In the genomic region with DNA sequence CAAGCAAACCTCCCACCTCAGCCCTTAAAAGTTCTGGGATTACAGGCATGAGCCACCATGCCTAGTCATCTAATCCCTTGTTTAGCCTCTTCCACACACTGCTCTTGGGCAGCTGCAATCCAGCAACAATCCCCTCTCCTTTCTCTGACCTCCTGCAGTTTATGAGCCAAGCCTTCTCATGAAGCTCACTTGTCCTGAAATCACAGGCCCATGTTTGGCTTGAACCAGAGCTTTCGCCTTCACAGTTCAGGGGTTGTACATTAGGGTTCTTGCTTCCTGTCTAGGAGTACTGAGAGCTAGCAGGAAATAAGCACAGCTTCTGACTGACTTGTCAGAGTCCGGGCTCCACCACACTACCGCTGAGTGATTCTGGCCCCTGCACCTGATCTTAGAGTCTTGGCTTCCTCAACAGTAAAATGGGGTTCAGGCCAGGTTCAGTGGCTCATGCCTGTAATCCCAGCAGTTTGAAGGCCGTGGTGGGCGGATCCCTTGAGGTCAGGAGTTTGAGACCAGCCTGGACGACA, we compare ENCODE assay signal across 8 cellular contexts. TPM values are rescaled to one million over a fixed set of nuclear protein-coding genes. Genes with fewer than 3 reads are reported as not detected.
A peak's percentile ranks its signal among the peaks of the same experiment; 100 is the strongest.
DNase-seq lines count a peak whose midpoint lies in the region; ATAC-seq and TF ChIP-seq lines count a peak whose summit lies in the region.

No MANE protein-coding gene starts in this region.

- H3K4me1 ChIP-seq in CD4-positive, alpha-beta memory T cell (ENCODE audit: insufficient read depth, low read length), result peaks cover 16% of the 10 kb centered on the region
- no peaks in the 10 kb centered on the region for H3K4me1 ChIP-seq in body of pancreas
- no peaks in the 10 kb centered on the region for H3K4me1 ChIP-seq in uterus
- no peaks in the 10 kb centered on the region for H3K4me1 ChIP-seq in HAP-1

- CTCF ChIA-PET in CD4-positive, alpha-beta memory T cell (lab: Charles Lee; ENCODE audit: partially characterized antibody), result interaction anchor here (1.0 to 1.8 kb wide), 7 partner anchors 11 to 107 kb away, joined by 3 to 10 read pairs (median 3); no protein-coding TSS in a partner anchor

- H3K27ac ChIP-seq in CD4-positive, alpha-beta memory T cell (ENCODE audit: low read depth, low read length), result peak overlapping the region; percentile 22
- H3K27ac ChIP-seq in body of pancreas, result no peak overlapping the region
- no peak overlapping the region for H3K27ac ChIP-seq in uterus

- no peaks in the 10 kb centered on the region for H3K27me3 Mint-ChIP-seq in CD4-positive, alpha-beta memory T cell
- no peaks in the 10 kb centered on the region for H3K27me3 Mint-ChIP-seq in activated naive CD8-positive, alpha-beta T cell treated with anti-CD3 and anti-CD28 coated beads, Interleukin-2, amount 50 U/mL, for 24 hours

- H3K4me1 Mint-ChIP-seq in CD4-positive, alpha-beta memory T cell, result peaks cover 5 to 16% (median 11%) of the 10 kb centered on the region in 4 donors
- H3K4me1 Mint-ChIP-seq in activated naive CD8-positive, alpha-beta T cell treated with anti-CD3 and anti-CD28 coated beads, Interleukin-2, amount 50 U/mL, for 24 hours, result peaks cover 21% of the 10 kb centered on the region

- H3K4me3 ChIP-seq in CD4-positive, alpha-beta memory T cell (ENCODE audit: low read length in 2 of 2), result no peak overlapping the region
- H3K4me3 ChIP-seq in body of pancreas, result no peak overlapping the region
- H3K4me3 ChIP-seq in uterus, result no peak overlapping the region
- H3K4me3 ChIP-seq in HAP-1, result no peak overlapping the region

- H3K4me3 Mint-ChIP-seq in CD4-positive, alpha-beta memory T cell, result peak overlapping the region in 6 of 8 donors; percentile 21 to 71 (median 63)
- no peak overlapping the region for H3K4me3 Mint-ChIP-seq in activated naive CD8-positive, alpha-beta T cell treated with anti-CD3 and anti-CD28 coated beads, Interleukin-2, amount 50 U/mL, for 24 hours

- peak overlapping the region; percentile 33 to 99 (median 94) for H3K27ac Mint-ChIP-seq in CD4-positive, alpha-beta memory T cell
- peak overlapping the region; percentile 78 for H3K27ac Mint-ChIP-seq in activated naive CD8-positive, alpha-beta T cell treated with anti-CD3 and anti-CD28 coated beads, Interleukin-2, amount 50 U/mL, for 24 hours

- TF ChIP-seq CTCF in body of pancreas (IDR thresholded peaks at IDR 0.05) (no peak), uterus (IDR thresholded peaks at IDR 0.05) (no peak)

- no peaks in the 10 kb centered on the region for H3K27me3 ChIP-seq in CD4-positive, alpha-beta memory T cell (ENCODE audit: insufficient read depth, low read length)
- H3K27me3 ChIP-seq in body of pancreas (no peaks in the 10 kb centered on the region), uterus (no peaks in the 10 kb centered on the region), HAP-1 (ENCODE audit: low read depth) (no peaks in the 10 kb centered on the region)

- in situ Hi-C loops in HAP-1 (cut with MboI; ENCODE audit: low sequenced_read_pairs), result no loop called here

- WGBS in body of pancreas, 2 donors, result 72% methylated on average over 2 to 6 of the region's 6 CpGs

- no peaks in the 10 kb centered on the region for H3K9me3 ChIP-seq in CD4-positive, alpha-beta memory T cell (ENCODE audit: control insufficient read depth in 1 of 2, low read length in 2 of 2)
- no peaks in the 10 kb centered on the region for H3K9me3 ChIP-seq in body of pancreas
- H3K9me3 ChIP-seq in uterus, result no peaks in the 10 kb centered on the region
- H3K9me3 ChIP-seq in HAP-1, result no peaks in the 10 kb centered on the region

- no peaks in the 10 kb centered on the region for H3K36me3 ChIP-seq in CD4-positive, alpha-beta memory T cell (ENCODE audit: insufficient read depth, low read length)
- H3K36me3 ChIP-seq in body of pancreas (replicated peaks in 1 of 2; ENCODE audit: insufficient read depth in 1 of 2, low read depth in 2 of 2), result no peaks in the 10 kb centered on the region
- no peaks in the 10 kb centered on the region for H3K36me3 ChIP-seq in uterus
- H3K36me3 ChIP-seq in HAP-1 (replicated peaks), result no peaks in the 10 kb centered on the region

- TF ChIP-seq POLR2A in body of pancreas (IDR thresholded peaks at IDR 0.05) (no peak), uterus (IDR thresholded peaks at IDR 0.05) (no peak)

- ATAC-seq in GM19468 (IDR thresholded peaks at IDR 0.05; ENCODE audit: extremely low read depth, unreplicated experiment), result peak; percentile 63
- ATAC-seq in HG03565 (IDR thresholded peaks at IDR 0.05; ENCODE audit: unreplicated experiment), result peak; percentile 56
- peak; percentile 70 for ATAC-seq in activated naive CD8-positive, alpha-beta T cell treated with anti-CD3 and anti-CD28 coated beads, Interleukin-2, amount 50 U/mL, for 24 hours
- no peak for ATAC-seq in body of pancreas
- ATAC-seq in Right ventricle myocardium superior (ENCODE audit: poor library complexity), result no peak

- H3K36me3 Mint-ChIP-seq in CD4-positive, alpha-beta memory T cell, result no peaks in the 10 kb centered on the region
- no peaks in the 10 kb centered on the region for H3K36me3 Mint-ChIP-seq in activated naive CD8-positive, alpha-beta T cell treated with anti-CD3 and anti-CD28 coated beads, Interleukin-2, amount 50 U/mL, for 24 hours (ENCODE audit: low read depth)

- intact Hi-C loops in CD4-positive, alpha-beta memory T cell (cut with micrococcal nuclease), result no loop called here
- intact Hi-C loops in body of pancreas (cut with DNase I) (no loop called here), uterus (cut with DNase I; ENCODE audit: low total_unique reads) (no loop called here), Right ventricle myocardium superior (cut with DNase I) (no loop called here)

- H3K9me3 Mint-ChIP-seq in CD4-positive, alpha-beta memory T cell, result no peaks in the 10 kb centered on the region
- H3K9me3 Mint-ChIP-seq in activated naive CD8-positive, alpha-beta T cell treated with anti-CD3 and anti-CD28 coated beads, Interleukin-2, amount 50 U/mL, for 24 hours, result no peaks in the 10 kb centered on the region

- POLR2A ChIA-PET in CD4-positive, alpha-beta memory T cell (lab: Charles Lee; ENCODE audit: partially characterized antibody), result interaction anchor here (1.0 to 2.5 kb wide), 7 partner anchors 12 to 32 kb away, joined by 3 to 27 read pairs (median 5); a partner anchor contains a TSS

- peak in 4 of 5 donors; percentile 23 to 40 (median 38) for DNase-seq in CD4-positive, alpha-beta memory T cell
- peak; percentile 30 for DNase-seq in activated naive CD8-positive, alpha-beta T cell treated with anti-CD3 and anti-CD28 coated beads, Interleukin-2, amount 50 U/mL, for 24 hours
- DNase-seq in body of pancreas, result no peak
- DNase-seq in uterus, result no peak
- DNase-seq in Right ventricle myocardium superior, result no peak
- no peak for DNase-seq in HAP-1 (ENCODE audit: low spot score in 2 of 2)

RNA-seq across cellular contexts. Expression of a gene that starts 16.3 kb away (rescaled TPM):
- total RNA-seq in CD4-positive, alpha-beta memory T cell, result 10 to 100 TPM; 23.5 to 24.3 TPM
- polyA plus RNA-seq in CD4-positive, alpha-beta memory T cell, result 10 to 100 TPM; 41.1 to 41.7 TPM
- total RNA-seq in body of pancreas (10 to 100 TPM; 13.0 to 49.4 TPM), uterus (10 to 100 TPM; 19.0 to 67.6 (median 32.3) TPM), Right ventricle myocardium superior (36.4 TPM)

RNA-seq across cellular contexts. Expression of a gene that starts 26.4 kb away (rescaled TPM):
- total RNA-seq in CD4-positive, alpha-beta memory T cell, result 100 to 1,000 TPM; 216 to 224 TPM
- polyA plus RNA-seq in CD4-positive, alpha-beta memory T cell, result 100 to 1,000 TPM; 284 to 288 TPM
- 10 to 100 TPM; 26.0 to 32.4 TPM for total RNA-seq in body of pancreas
- total RNA-seq in uterus, result 100 to 1,000 TPM in 1 of 4 donors, 10 to 100 TPM in 3; 31.3 to 117 (median 37.4) TPM
- total RNA-seq in Right ventricle myocardium superior, result 101 TPM

RNA-seq across cellular contexts. Expression of a gene that starts 28.5 kb away (rescaled TPM):
- 10 to 100 TPM; 19.0 to 23.0 TPM for total RNA-seq in CD4-positive, alpha-beta memory T cell
- 10 to 100 TPM in 1 of 2 donors, 1 to 10 TPM in 1; 7.9 to 23.2 TPM for polyA plus RNA-seq in CD4-positive, alpha-beta memory T cell
- total RNA-seq in body of pancreas (10 to 100 TPM in 1 of 2 donors, 1 to 10 TPM in 1; 9.9 to 15.3 TPM), uterus (10 to 100 TPM in 1 of 4 donors, 1 to 10 TPM in 3; 2.4 to 24.3 (median 4.2) TPM), Right ventricle myocardium superior (15.6 TPM)

RNA-seq across cellular contexts. Expression of a gene that starts 31.8 kb away (rescaled TPM):
- total RNA-seq in CD4-positive, alpha-beta memory T cell, result 10 to 100 TPM; 44.6 to 49.6 TPM
- 10 to 100 TPM; 15.1 to 19.6 TPM for polyA plus RNA-seq in CD4-positive, alpha-beta memory T cell
- total RNA-seq in body of pancreas (1 to 10 TPM; 7.3 to 9.9 TPM), uterus (10 to 100 TPM in 3 of 4 donors, under 1 TPM in 1; 0.26 to 17.4 (median 13.6) TPM), Right ventricle myocardium superior (2.9 TPM)

Comparison
In these comparisons a context has a peak if more than half of its experiments do, and no peak if none do; other contexts are left out.
1. DNase-seq: peak in CD4-positive, alpha-beta memory T cell (4 of 5) and activated naive CD8-positive, alpha-beta T cell treated with anti-CD3 and anti-CD28 coated beads, Interleukin-2, amount 50 U/mL, for 24 hours (single experiment); none in body of pancreas (0 of 4), uterus (0 of 2), Right ventricle myocardium superior (single experiment) and HAP-1 (0 of 2).
2. ATAC-seq: peak in GM19468 (single experiment), HG03565 (single experiment) and activated naive CD8-positive, alpha-beta T cell treated with anti-CD3 and anti-CD28 coated beads, Interleukin-2, amount 50 U/mL, for 24 hours (single experiment); none in body of pancreas (single experiment) and Right ventricle myocardium superior (single experiment).